In genomic region chr3:44206862-44207652, GRCh38 we compare ENCODE assay signal across 30 cellular contexts. TPM values are rescaled to one million over a fixed set of nuclear protein-coding genes. Genes with fewer than 3 reads are reported as not detected.
"Had no signal": no experiment of that assay in that cellular context is flagged by ENCODE, and none has a peak within 500 bp of the region (broad histone marks: within the 10 kb centered on the region; RNA-seq: fewer than 3 reads in every experiment).

No MANE protein-coding gene starts in this region.

- H3K4me3 ChIP-seq: colonic mucosa, esophagus squamous epithelium, heart right ventricle, lung, ovary, psoas muscle, sigmoid colon, skin epidermis, transverse colon, upper lobe of right lung, uterus had no signal

- H3K36me3 Mint-ChIP-seq: memory B cell; natural killer cell; stimulated activated naive B cell treated with anti-CD40 and anti-IgM and Interleukin-4, amounts not matched to agents 10 μg/mL and 1 μg/mL and 100 μg/mL, for 72 hours had no signal

- H3K9me3 ChIP-seq: colonic mucosa, esophagus squamous epithelium, heart right ventricle, ovary, psoas muscle, sigmoid colon, transverse colon, upper lobe of right lung, uterus had no signal

- H3K9me3 Mint-ChIP-seq: dendritic cell treated with granulocyte-macrophage colony-stimulating factor and Interleukin-4, amounts not matched to agents 40 ng/mL and 50 ng/mL, for 4 days; memory B cell; natural killer cell; stimulated activated naive B cell treated with anti-CD40 and anti-IgM and Interleukin-4, amounts not matched to agents 10 μg/mL and 1 μg/mL and 100 μg/mL, for 72 hours; stimulated activated naive CD8-positive, alpha-beta T cell treated with anti-CD3 and anti-CD28 coated beads, Interleukin-15, Interleukin-2, amounts not matched to agents 100 ng/mL and 50 ng/mL, for 24 hours had no signal

- H3K27ac ChIP-seq: colonic mucosa, esophagus squamous epithelium, heart right ventricle, ovary, psoas muscle, sigmoid colon, skin epidermis, transverse colon, upper lobe of right lung, uterus had no signal

- H3K27me3 Mint-ChIP-seq: dendritic cell treated with granulocyte-macrophage colony-stimulating factor and Interleukin-4, amounts not matched to agents 40 ng/mL and 50 ng/mL, for 4 days had no signal

- DNase-seq: colonic mucosa; effector memory CD4-positive, alpha-beta T cell; erythroblast; esophagus squamous epithelium; glutamatergic neuron; heart right ventricle; natural killer cell; occipital lobe; ovary; posterior cingulate gyrus; psoas muscle; right cardiac atrium; sigmoid colon; stimulated activated CD4-positive, alpha-beta T cell treated with anti-CD3 and anti-CD28 coated beads, Interleukin-15, amount 100 ng/mL, for 24 hours; stimulated activated CD4-positive, alpha-beta T cell treated with anti-CD3 and anti-CD28 coated beads, Interleukin-2, amount 100 ng/mL, for 48 hours; stimulated activated naive B cell treated with anti-CD40 and anti-IgM and Interleukin-4, amounts not matched to agents 10 μg/mL and 1 μg/mL and 100 μg/mL, for 72 hours; transverse colon; upper lobe of right lung; uterus had no signal

- H3K27ac Mint-ChIP-seq: dendritic cell treated with granulocyte-macrophage colony-stimulating factor and Interleukin-4, amounts not matched to agents 40 ng/mL and 50 ng/mL, for 4 days; memory B cell; natural killer cell; stimulated activated naive B cell treated with anti-CD40 and anti-IgM and Interleukin-4, amounts not matched to agents 10 μg/mL and 1 μg/mL and 100 μg/mL, for 72 hours; stimulated activated naive CD8-positive, alpha-beta T cell treated with anti-CD3 and anti-CD28 coated beads, Interleukin-15, Interleukin-2, amounts not matched to agents 100 ng/mL and 50 ng/mL, for 24 hours had no signal

- H3K27me3 ChIP-seq: colonic mucosa, ovary, sigmoid colon, upper lobe of right lung, uterus had no signal

- H3K4me3 Mint-ChIP-seq: dendritic cell treated with granulocyte-macrophage colony-stimulating factor and Interleukin-4, amounts not matched to agents 40 ng/mL and 50 ng/mL, for 4 days; memory B cell; natural killer cell; stimulated activated naive B cell treated with anti-CD40 and anti-IgM and Interleukin-4, amounts not matched to agents 10 μg/mL and 1 μg/mL and 100 μg/mL, for 72 hours; stimulated activated naive CD8-positive, alpha-beta T cell treated with anti-CD3 and anti-CD28 coated beads, Interleukin-15, Interleukin-2, amounts not matched to agents 100 ng/mL and 50 ng/mL, for 24 hours had no signal

- ATAC-seq: heart right ventricle; natural killer cell; psoas muscle; right cardiac atrium; stimulated activated naive B cell treated with anti-CD40 and anti-IgM and Interleukin-4, amounts not matched to agents 10 μg/mL and 1 μg/mL and 100 μg/mL, for 72 hours; upper lobe of right lung had no signal

- FAIRE-seq: endometrium had no signal

- H3K4me1 ChIP-seq: colonic mucosa, esophagus squamous epithelium, heart right ventricle, psoas muscle, sigmoid colon, transverse colon, upper lobe of right lung, uterus had no signal

- H3K36me3 ChIP-seq: colonic mucosa, esophagus squamous epithelium, heart right ventricle, ovary, sigmoid colon, transverse colon, upper lobe of right lung, uterus had no signal

- H3K4me1 Mint-ChIP-seq: memory B cell; natural killer cell; stimulated activated naive B cell treated with anti-CD40 and anti-IgM and Interleukin-4, amounts not matched to agents 10 μg/mL and 1 μg/mL and 100 μg/mL, for 72 hours had no signal

RNA-seq across cellular contexts. Expression of gene TOPAZ1, which starts 34.6 kb away (rescaled TPM):
- total RNA-seq: colonic mucosa, esophagus squamous epithelium, heart right ventricle, liver, lung, mononuclear cell, natural killer cell, ovary, psoas muscle, renal cortical epithelial cell, right cardiac atrium, sigmoid colon, transverse colon, upper lobe of right lung had no signal
- polyA plus RNA-seq: heart right ventricle, keratinocyte, liver, lung, neural cell, psoas muscle, right cardiac atrium, sigmoid colon had no signal
